Comparison of ENCODE assay signal across 19 cellular contexts in genomic region chr2:147541314-147541713, GRCh38.
A peak's percentile ranks its signal among the peaks of the same experiment; 100 is the strongest.
DNase-seq lines count a peak whose midpoint lies in the region; ATAC-seq, FAIRE-seq and TF ChIP-seq lines count a peak whose summit lies in the region.
"Had no signal": no experiment of that assay in that cellular context is flagged by ENCODE, and none has a peak within 500 bp of the region (broad histone marks: within the 10 kb centered on the region; RNA-seq: fewer than 3 reads in every experiment).

No MANE protein-coding gene starts in this region.

- peak overlapping the region; percentile 31 for H2AK5ac ChIP-seq in trophoblast cell (ENCODE audit: low read length)

- no CpG with 5 or more reads among the region's 1 CpG for WGBS in trophoblast cell (ENCODE audit: extremely low coverage, insufficient coverage, insufficient read length)
- 75 to 100% (median 80%) methylated on average over 1 of the region's 1 CpG for WGBS in small intestine, 3 donors

- H2AFZ ChIP-seq in DND-41 (ENCODE audit: low read depth, low read length): 0 out of 2 replicates have a peak overlapping the region, but pooled peaks have one; percentile 38
- H2AFZ ChIP-seq in trophoblast cell (ENCODE audit: insufficient read depth, low read length, poor library complexity): no peak overlapping the region

- H3K9me3 ChIP-seq in DND-41 (ENCODE audit: insufficient read depth, low read length, severe bottlenecking) (peaks cover 3% of the 10 kb centered on the region), trophoblast cell (ENCODE audit: insufficient read depth, low read depth, low read length) (no peaks in the 10 kb centered on the region), small intestine (ENCODE audit: control insufficient read depth, low read depth) (no peaks in the 10 kb centered on the region)
- H3K9me3 ChIP-seq: A549 had no signal

- peak overlapping the region; percentile 61 for H2BK5ac ChIP-seq in trophoblast cell (ENCODE audit: low read depth, low read length, poor library complexity)

- H3K36me3 ChIP-seq in DND-41 (ENCODE audit: insufficient read depth, low read length): no peaks in the 10 kb centered on the region
- H3K36me3 ChIP-seq in trophoblast cell (ENCODE audit: control insufficient read depth in 1 of 2, insufficient read depth in 2 of 2, low read length in 2 of 2): no peaks in the 10 kb centered on the region
- H3K36me3 ChIP-seq in small intestine (ENCODE audit: control insufficient read depth in 2 of 2, insufficient read depth in 2 of 2, low read length in 2 of 2): no peaks in the 10 kb centered on the region

- no peak overlapping the region for H3K18ac ChIP-seq in trophoblast cell (ENCODE audit: low read length)

- peaks cover 21% of the 10 kb centered on the region for H3K9me3 Mint-ChIP-seq in dendritic cell treated with granulocyte-macrophage colony-stimulating factor and Interleukin-4, amounts not matched to agents 40 ng/mL and 50 ng/mL, for 4 days

- peak overlapping the region; percentile 88 for H4K91ac ChIP-seq in trophoblast cell (ENCODE audit: low read depth, low read length)

- ATAC-seq in DND-41 (ENCODE audit: insufficient read depth, low read depth): no peak
- ATAC-seq: A549, HCT116 had no signal

- no peaks in the 10 kb centered on the region for H3K36me3 Mint-ChIP-seq in dendritic cell treated with granulocyte-macrophage colony-stimulating factor and Interleukin-4, amounts not matched to agents 40 ng/mL and 50 ng/mL, for 4 days (ENCODE audit: low read depth)
- H3K36me3 Mint-ChIP-seq: CD4-positive, alpha-beta memory T cell had no signal

- H3K27ac Mint-ChIP-seq in dendritic cell treated with granulocyte-macrophage colony-stimulating factor and Interleukin-4, amounts not matched to agents 40 ng/mL and 50 ng/mL, for 4 days: peak overlapping the region; percentile 4
- H3K27ac Mint-ChIP-seq: HFFc6 had no signal

- H3K4me3 Mint-ChIP-seq in dendritic cell treated with granulocyte-macrophage colony-stimulating factor and Interleukin-4, amounts not matched to agents 40 ng/mL and 50 ng/mL, for 4 days: no peak overlapping the region
- H3K4me3 Mint-ChIP-seq: CD4-positive, alpha-beta memory T cell; HFFc6 had no signal

- H3K4ac ChIP-seq in trophoblast cell (ENCODE audit: low read depth, low read length): no peak overlapping the region

- H2BK12ac ChIP-seq in trophoblast cell (ENCODE audit: low read length): peak overlapping the region; percentile 95

- no peak overlapping the region for H4K12ac ChIP-seq in trophoblast cell (ENCODE audit: low read depth, low read length)

- no peak overlapping the region for H4K8ac ChIP-seq in trophoblast cell (ENCODE audit: low read depth, low read length)

- H3K27ac ChIP-seq in DND-41 (ENCODE audit: low read length): no peak overlapping the region
- no peak overlapping the region for H3K27ac ChIP-seq in trophoblast cell (ENCODE audit: low read depth, low read length)
- no peak overlapping the region for H3K27ac ChIP-seq in small intestine (ENCODE audit: low read depth in 1 of 2, low read length in 1 of 2)
- H3K27ac ChIP-seq: A549, C4-2B, HL-60 had no signal

- no peaks in the 10 kb centered on the region for H3K79me2 ChIP-seq in DND-41 (ENCODE audit: insufficient read depth, low read length)
- no peaks in the 10 kb centered on the region for H3K79me2 ChIP-seq in trophoblast cell (ENCODE audit: control insufficient read depth, insufficient read depth, low read length, poor library complexity)

- H2BK120ac ChIP-seq in trophoblast cell (ENCODE audit: insufficient read depth, low read length, poor library complexity): peak overlapping the region; percentile 30

- H3K79me1 ChIP-seq in trophoblast cell (ENCODE audit: low read length): peaks cover 17% of the 10 kb centered on the region

- no peak for FAIRE-seq in small intestine (lab: Jason Lieb, UNC)
- FAIRE-seq: A549 had no signal

- H3K14ac ChIP-seq in trophoblast cell (ENCODE audit: low read length): peak overlapping the region; percentile 67

- H3K4me2 ChIP-seq in DND-41 (ENCODE audit: insufficient read depth, low read length) (no peak overlapping the region), trophoblast cell (ENCODE audit: low read length) (no peak overlapping the region)
- H3K4me2 ChIP-seq: A549 had no signal

- DNase-seq in DND-41 (no peak), MV-4-11 (lab: John Stamatoyannopoulos, UW) (peak; percentile 30), trophoblast cell (no peak), NCI-H510A (lab: John Stamatoyannopoulos, UW) (no peak), small intestine (no peak), globus pallidus (ENCODE audit: low spot score) (no peak)
- DNase-seq: AML-193; CD4-positive, alpha-beta memory T cell; DMS153; DMS79; GF-D8; GOT3; H7; HFFc6 had no signal

- H3K27me3 ChIP-seq in DND-41 (ENCODE audit: insufficient read depth, low read length, poor library complexity) (no peaks in the 10 kb centered on the region), trophoblast cell (ENCODE audit: insufficient read depth, low read length) (no peaks in the 10 kb centered on the region), small intestine (ENCODE audit: control insufficient read depth in 2 of 2, insufficient read depth in 2 of 2, low read length in 2 of 2) (no peaks in the 10 kb centered on the region)

- no peaks in the 10 kb centered on the region for H3K27me3 Mint-ChIP-seq in dendritic cell treated with granulocyte-macrophage colony-stimulating factor and Interleukin-4, amounts not matched to agents 40 ng/mL and 50 ng/mL, for 4 days
- H3K27me3 Mint-ChIP-seq: CD4-positive, alpha-beta memory T cell had no signal

- H3K4me3 ChIP-seq in DND-41 (ENCODE audit: low read depth in 1 of 2, low read length in 2 of 2) (no peak overlapping the region), trophoblast cell (ENCODE audit: low read depth, low read length) (no peak overlapping the region), small intestine (ENCODE audit: low read depth in 1 of 2, low read length in 2 of 2) (no peak overlapping the region)
- H3K4me3 ChIP-seq: A549 had no signal

- H3K9ac ChIP-seq in DND-41 (ENCODE audit: low read depth, low read length) (no peak overlapping the region), trophoblast cell (ENCODE audit: low read length) (no peak overlapping the region)

- no peaks in the 10 kb centered on the region for H4K20me1 ChIP-seq in DND-41 (ENCODE audit: insufficient read depth, low read length)

- intact Hi-C loops in dendritic cell treated with granulocyte-macrophage colony-stimulating factor and Interleukin-4, amounts not matched to agents 40 ng/mL and 50 ng/mL, for 4 days (cut with micrococcal nuclease): no loop called here

- H3K23ac ChIP-seq in trophoblast cell (ENCODE audit: low read length): no peak overlapping the region

- peaks cover 22% of the 10 kb centered on the region for H3K4me1 Mint-ChIP-seq in dendritic cell treated with granulocyte-macrophage colony-stimulating factor and Interleukin-4, amounts not matched to agents 40 ng/mL and 50 ng/mL, for 4 days (ENCODE audit: low read depth)

- peaks cover 14% of the 10 kb centered on the region for H3K4me1 ChIP-seq in DND-41 (ENCODE audit: insufficient read depth, low read length)
- peaks cover 12 to 14% of the 10 kb centered on the region in 2 experiments for H3K4me1 ChIP-seq in trophoblast cell (ENCODE audit: control insufficient read depth in 1 of 2, insufficient read depth in 2 of 2, low read length in 2 of 2)
- H3K4me1 ChIP-seq in small intestine (ENCODE audit: control insufficient read depth in 2 of 2, insufficient read depth in 1 of 2, low read depth in 1 of 2, low read length in 1 of 2): no peaks in the 10 kb centered on the region
- H3K4me1 ChIP-seq: A549 had no signal

- TF ChIP-seq CTCF in DND-41 (IDR thresholded peaks at IDR 0.05; ENCODE audit: borderline replicate concordance, extremely low read depth, low read length, poor library complexity, severe bottlenecking): no peak
